28 cellular contexts compared by ENCODE assay signal in the genomic region with DNA sequence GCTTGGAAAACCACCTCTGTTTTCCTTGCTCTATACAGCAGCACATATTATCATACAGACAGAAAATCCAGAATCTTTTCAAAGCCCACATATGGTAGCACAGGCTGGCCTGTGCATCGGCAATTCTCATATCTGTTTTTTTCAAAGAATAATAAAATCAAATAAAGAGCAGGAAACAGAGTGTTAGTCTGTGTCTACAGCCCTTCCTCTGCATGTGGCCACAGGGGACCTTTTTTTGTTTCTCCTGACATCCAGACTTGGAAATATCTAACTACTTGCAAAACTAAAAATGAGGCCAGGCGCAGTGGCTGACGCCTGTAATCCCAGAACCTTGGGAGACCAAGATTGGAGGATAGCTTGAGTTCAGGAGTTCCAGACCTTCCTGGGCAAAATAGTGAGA. TPM values are rescaled to one million over a fixed set of nuclear protein-coding genes. Genes with fewer than 3 reads are reported as not detected.
"Had no signal": no experiment of that assay in that cellular context is flagged by ENCODE, and none has a peak within 500 bp of the region (broad histone marks: within the 10 kb centered on the region; RNA-seq: fewer than 3 reads in every experiment).

No MANE protein-coding gene starts in this region.

- H3K4me3 ChIP-seq: gastrocnemius medialis, sigmoid colon, smooth muscle cell, transverse colon, uterus had no signal

- H3K4me2 ChIP-seq: smooth muscle cell had no signal

- ATAC-seq: activated CD4-positive, CD25-positive, alpha-beta regulatory T cell treated with anti-CD3 and anti-CD28 coated beads, Interleukin-2, amount 50 U/mL, for 24 hours; activated T-cell treated with anti-CD3 and anti-CD28 coated beads, Interleukin-2, amount 50 U/mL, for 72 hours; esophagus mucosa; gastrocnemius medialis; stimulated activated naive B cell treated with anti-CD40 and anti-IgM and Interleukin-4, amounts not matched to agents 10 μg/mL and 1 μg/mL and 100 μg/mL, for 72 hours had no signal

- H3K9me3 ChIP-seq: gastrocnemius medialis, sigmoid colon, transverse colon, uterus had no signal

- H3K27ac ChIP-seq: gastrocnemius medialis, VCaP had no signal

- H3K27me3 ChIP-seq: brain microvascular endothelial cell, gastrocnemius medialis, sigmoid colon, transverse colon, uterus had no signal

- H3K4me1 ChIP-seq: uterus had no signal

- DNase-seq: activated CD4-positive, alpha-beta memory T cell treated with anti-CD3 and anti-CD28 coated beads, Interleukin-2, amount 10 ng/mL, durations not matched to agents 7 days and 5 days; activated CD4-positive, alpha-beta T cell treated with anti-CD3 and anti-CD28 coated beads, Interleukin-2, amount 10 ng/mL, durations not matched to agents 24 days and 14 days; activated effector memory CD4-positive, alpha-beta T cell treated with Interleukin-2 at 50 U/mL for 16 hours; activated naive CD4-positive, alpha-beta T cell treated with anti-CD3 and anti-CD28 coated beads, Interleukin-2, amount 10 ng/mL, durations not matched to agents 7 days and 5 days; activated T-cell treated with anti-CD3 and anti-CD28 coated beads, Interleukin-2, amount 50 U/mL, for 72 hours; brain microvascular endothelial cell; caudate nucleus; effector memory CD4-positive, alpha-beta T cell; gastrocnemius medialis; hypothalamus; mesendoderm; naive B cell; nucleus accumbens; posterior cingulate gyrus; sigmoid colon; stimulated activated CD4-positive, alpha-beta T cell treated with anti-CD3 and anti-CD28 coated beads, Interleukin-15, amount 100 ng/mL, for 24 hours; stimulated activated CD8-positive, alpha-beta memory T cell treated with anti-CD3 and anti-CD28 coated beads, Interleukin-4, amount 100 ng/mL, for 48 hours; stimulated activated naive B cell treated with anti-CD40 and anti-IgM and Interleukin-4, amounts not matched to agents 10 μg/mL and 1 μg/mL and 100 μg/mL, for 72 hours; transverse colon; uterus had no signal

- H3K36me3 ChIP-seq: brain microvascular endothelial cell, gastrocnemius medialis, transverse colon, uterus had no signal

RNA-seq across cellular contexts. Expression of a gene that starts 20.3 kb away (rescaled TPM):
- polyA plus RNA-seq: neural cell had no signal

RNA-seq across cellular contexts. Expression of a gene that starts 46.2 kb away (rescaled TPM):
- total RNA-seq: activated CD4-positive, alpha-beta memory T cell treated with anti-CD3 and anti-CD28 coated beads, Interleukin-2, amount 10 ng/mL, durations not matched to agents 7 days and 5 days; activated CD4-positive, alpha-beta T cell treated with anti-CD3 and anti-CD28 coated beads, Interleukin-2, amount 10 ng/mL, durations not matched to agents 24 days and 14 days; activated T-cell treated with anti-CD3 and anti-CD28 coated beads, Interleukin-2, amount 50 U/mL, for 72 hours; esophagus mucosa; gastrocnemius medialis; lower leg skin; mucosa of gallbladder; sigmoid colon; transverse colon had no signal
- polyA plus RNA-seq: neural cell, sigmoid colon had no signal

RNA-seq across cellular contexts. Expression of a gene that starts 48.6 kb away (rescaled TPM):
- total RNA-seq: activated CD4-positive, alpha-beta memory T cell treated with anti-CD3 and anti-CD28 coated beads, Interleukin-2, amount 10 ng/mL, durations not matched to agents 7 days and 5 days; activated CD4-positive, alpha-beta T cell treated with anti-CD3 and anti-CD28 coated beads, Interleukin-2, amount 10 ng/mL, durations not matched to agents 24 days and 14 days; esophagus mucosa; gastrocnemius medialis; lower leg skin; mucosa of gallbladder; sigmoid colon; smooth muscle cell; temporal lobe; transverse colon; uterus had no signal
- polyA plus RNA-seq: neural cell, sigmoid colon had no signal
